Comparison of ENCODE assay signal across 1 cellular context in the genomic region with DNA sequence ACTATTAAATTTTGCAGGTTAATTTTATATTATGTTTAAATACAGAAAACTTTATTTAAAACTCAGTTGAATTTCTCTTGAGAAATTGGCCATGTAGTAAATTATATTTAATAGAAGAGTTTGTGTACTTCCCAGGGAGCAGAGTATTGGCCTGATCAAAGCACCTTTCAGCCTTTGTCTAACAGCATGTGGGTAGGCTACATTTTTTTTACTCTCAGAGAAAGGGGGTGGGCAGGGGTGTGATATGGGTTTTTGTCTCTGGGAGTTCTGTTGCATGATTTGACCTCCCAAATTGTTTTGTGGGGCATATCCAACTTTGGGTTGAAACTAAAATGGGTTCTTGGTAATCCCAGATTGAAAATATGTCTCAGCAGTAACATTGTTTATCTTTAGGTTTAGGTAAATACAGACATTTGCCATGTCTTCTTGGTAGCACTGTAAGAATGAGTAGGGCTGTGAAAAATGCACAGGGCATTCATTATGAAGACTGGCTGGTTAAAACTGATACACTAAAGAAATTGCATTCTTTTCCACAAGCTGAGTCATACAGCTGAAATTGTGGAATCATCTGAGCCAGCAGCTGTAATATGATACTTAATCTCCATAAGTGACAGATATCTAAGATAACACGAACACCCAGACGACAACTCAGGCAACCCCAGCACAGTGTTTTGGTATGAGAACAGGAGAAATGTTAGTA.
TF ChIP-seq lines count a peak whose summit lies in the region.

No MANE protein-coding gene starts in this region.

TF ChIP-seq in HepG2, 621 proteins besides CTCF, POLR2A, EP300 and RAD21 (continued from another document):
- TF ChIP-seq, protein P1, sequence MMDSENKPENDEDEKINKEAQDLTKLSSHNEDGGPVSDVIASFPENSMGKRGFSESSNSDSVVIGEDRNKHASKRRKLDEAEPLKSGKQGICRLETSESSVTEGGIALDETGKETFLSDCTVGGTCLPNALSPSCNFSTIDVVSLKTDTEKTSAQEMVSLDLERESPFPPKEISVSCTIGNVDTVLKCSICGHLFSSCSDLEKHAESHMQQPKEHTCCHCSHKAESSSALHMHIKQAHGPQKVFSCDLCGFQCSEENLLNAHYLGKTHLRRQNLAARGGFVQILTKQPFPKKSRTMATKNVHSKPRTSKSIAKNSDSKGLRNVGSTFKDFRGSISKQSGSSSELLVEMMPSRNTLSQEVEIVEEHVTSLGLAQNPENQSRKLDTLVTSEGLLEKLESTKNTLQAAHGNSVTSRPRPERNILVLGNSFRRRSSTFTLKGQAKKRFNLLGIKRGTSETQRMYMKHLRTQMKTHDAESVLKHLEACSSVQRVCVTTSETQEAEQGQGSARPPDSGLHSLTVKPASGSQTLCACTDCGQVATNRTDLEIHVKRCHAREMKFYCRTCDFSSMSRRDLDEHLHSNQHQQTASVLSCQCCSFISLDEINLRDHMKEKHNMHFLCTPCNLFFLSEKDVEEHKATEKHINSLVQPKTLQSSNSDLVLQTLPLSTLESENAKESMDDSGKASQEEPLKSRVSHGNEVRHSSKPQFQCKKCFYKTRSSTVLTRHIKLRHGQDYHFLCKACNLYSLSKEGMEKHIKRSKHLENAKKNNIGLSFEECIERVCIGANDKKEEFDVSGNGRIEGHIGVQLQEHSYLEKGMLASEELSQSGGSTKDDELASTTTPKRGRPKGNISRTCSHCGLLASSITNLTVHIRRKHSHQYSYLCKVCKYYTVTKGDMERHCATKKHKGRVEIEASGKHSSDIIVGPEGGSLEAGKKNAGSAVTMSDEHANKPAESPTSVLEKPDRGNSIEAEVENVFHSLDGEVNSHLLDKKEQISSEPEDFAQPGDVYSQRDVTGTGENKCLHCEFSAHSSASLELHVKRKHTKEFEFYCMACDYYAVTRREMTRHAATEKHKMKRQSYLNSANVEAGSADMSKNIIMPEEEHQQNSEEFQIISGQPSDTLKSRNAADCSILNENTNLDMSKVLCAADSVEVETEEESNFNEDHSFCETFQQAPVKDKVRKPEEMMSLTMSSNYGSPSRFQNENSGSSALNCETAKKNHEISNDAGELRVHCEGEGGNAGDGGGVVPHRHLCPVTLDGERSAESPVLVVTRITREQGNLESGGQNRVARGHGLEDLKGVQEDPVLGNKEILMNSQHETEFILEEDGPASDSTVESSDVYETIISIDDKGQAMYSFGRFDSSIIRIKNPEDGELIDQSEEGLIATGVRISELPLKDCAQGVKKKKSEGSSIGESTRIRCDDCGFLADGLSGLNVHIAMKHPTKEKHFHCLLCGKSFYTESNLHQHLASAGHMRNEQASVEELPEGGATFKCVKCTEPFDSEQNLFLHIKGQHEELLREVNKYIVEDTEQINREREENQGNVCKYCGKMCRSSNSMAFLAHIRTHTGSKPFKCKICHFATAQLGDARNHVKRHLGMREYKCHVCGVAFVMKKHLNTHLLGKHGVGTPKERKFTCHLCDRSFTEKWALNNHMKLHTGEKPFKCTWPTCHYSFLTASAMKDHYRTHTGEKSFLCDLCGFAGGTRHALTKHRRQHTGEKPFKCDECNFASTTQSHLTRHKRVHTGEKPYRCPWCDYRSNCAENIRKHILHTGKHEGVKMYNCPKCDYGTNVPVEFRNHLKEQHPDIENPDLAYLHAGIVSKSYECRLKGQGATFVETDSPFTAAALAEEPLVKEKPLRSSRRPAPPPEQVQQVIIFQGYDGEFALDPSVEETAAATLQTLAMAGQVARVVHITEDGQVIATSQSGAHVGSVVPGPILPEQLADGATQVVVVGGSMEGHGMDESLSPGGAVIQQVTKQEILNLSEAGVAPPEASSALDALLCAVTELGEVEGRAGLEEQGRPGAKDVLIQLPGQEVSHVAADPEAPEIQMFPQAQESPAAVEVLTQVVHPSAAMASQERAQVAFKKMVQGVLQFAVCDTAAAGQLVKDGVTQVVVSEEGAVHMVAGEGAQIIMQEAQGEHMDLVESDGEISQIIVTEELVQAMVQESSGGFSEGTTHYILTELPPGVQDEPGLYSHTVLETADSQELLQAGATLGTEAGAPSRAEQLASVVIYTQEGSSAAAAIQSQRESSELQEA (CRISPR knock-in tag; IDR thresholded peaks at IDR 0.05; ENCODE audit: not compliant biosample characterization) = no peak
- no peak for TF ChIP-seq U2AF1 (optimal IDR thresholded peaks at IDR 0.05; ENCODE audit: low read depth, low read length)
- no peak for TF ChIP-seq DDIT3 (CRISPR knock-in tag; IDR thresholded peaks at IDR 0.05)
- TF ChIP-seq SMAD9 (CRISPR knock-in tag; IDR thresholded peaks at IDR 0.05) = no peak
- no peak for TF ChIP-seq ZNF720 (CRISPR knock-in tag; IDR thresholded peaks at IDR 0.05)
- TF ChIP-seq ZNF367 (CRISPR knock-in tag; IDR thresholded peaks at IDR 0.05; ENCODE audit: borderline replicate concordance) = no peak
- TF ChIP-seq ZNF788 (CRISPR knock-in tag; IDR thresholded peaks at IDR 0.05; ENCODE audit: borderline replicate concordance) = no peak
- no peak for TF ChIP-seq CHD4 (IDR thresholded peaks at IDR 0.05; ENCODE audit: borderline replicate concordance, low read length)
- TF ChIP-seq NPAS2 (CRISPR knock-in tag; IDR thresholded peaks at IDR 0.05; ENCODE audit: borderline replicate concordance) = no peak
- TF ChIP-seq KLF13 (CRISPR knock-in tag; IDR thresholded peaks at IDR 0.05) = no peak
